21 cellular contexts compared by ENCODE assay signal in genomic region chr12:132266370-132266769, GRCh38.
DNase-seq lines count a peak whose midpoint lies in the region; ATAC-seq, FAIRE-seq and TF ChIP-seq lines count a peak whose summit lies in the region.
"Had no signal": no experiment of that assay in that cellular context is flagged by ENCODE, and none has a peak within 500 bp of the region (broad histone marks: within the 10 kb centered on the region; RNA-seq: fewer than 3 reads in every experiment).

No MANE protein-coding gene starts in this region.

- H3K27ac ChIP-seq in HepG2 (ENCODE audit: extremely low read length, insufficient read depth, low read length) (no peak overlapping the region), right lobe of liver (no peak overlapping the region), neuronal stem cell (replicated peaks; ENCODE audit: low read length) (no peak overlapping the region)
- H3K27ac ChIP-seq: BLaER1, C4-2B had no signal

- H3K4ac ChIP-seq in neuronal stem cell (ENCODE audit: low read length) = no peak overlapping the region

- peaks cover 16 to 97% of the 10 kb centered on the region in 2 experiments; a peak in 4 of 5 replicates for H3K27me3 ChIP-seq in HepG2 (ENCODE audit: control insufficient read depth in 1 of 2, insufficient read depth in 2 of 2, low read length in 2 of 2)
- no peaks in the 10 kb centered on the region for H3K27me3 ChIP-seq in right lobe of liver
- peaks cover 0 to 24% (median 4%) of the 10 kb centered on the region in 3 experiments for H3K27me3 ChIP-seq in neuronal stem cell (ENCODE audit: control insufficient read depth in 3 of 3, insufficient read depth in 3 of 3, low read depth in 1 of 3, low read length in 3 of 3)

- H3K4me1 Mint-ChIP-seq in glutamatergic neuron (ENCODE audit: low read depth, unreplicated experiment) = peaks cover 4% of the 10 kb centered on the region
- H3K4me1 Mint-ChIP-seq: B cell, GM23338, H9 had no signal

- in situ Hi-C loops in HepG2 (cut with HindIII; ENCODE audit: extremely low pct_ligation_motif_present, low pct_unique_long_range_greater_than_20kb) = no loop called here

- CTCF ChIA-PET in HepG2 (lab: Yijun Ruan, JAX; ENCODE audit: low intra/inter-chr PET ratio, low total read pairs) = no interaction called here

- no peak overlapping the region for H3K18ac ChIP-seq in neuronal stem cell (ENCODE audit: low read length)

- WGBS in HepG2 (ENCODE audit: low lambda C conversion rate) = 10% methylated on average over 2 of the region's 9 CpGs
- 77% methylated on average over 5 of the region's 9 CpGs for WGBS in right lobe of liver (ENCODE audit: insufficient coverage, low coverage, low lambda C conversion rate, missing lambda C conversion rate)
- no CpG with 5 or more reads among the region's 9 CpGs for WGBS in neuronal stem cell (ENCODE audit: extremely low coverage in 2 of 2, insufficient read length in 2 of 2, insufficient replicate concordance in 1 of 2), 2 donors

- H2BK120ac ChIP-seq in neuronal stem cell (ENCODE audit: low read depth, low read length) = no peak overlapping the region

- H3K36me3 ChIP-seq in HepG2 (replicated peaks in 1 of 2; ENCODE audit: control insufficient read depth in 1 of 2, insufficient read depth in 2 of 2, low read length in 2 of 2) = no peaks in the 10 kb centered on the region
- no peaks in the 10 kb centered on the region for H3K36me3 ChIP-seq in right lobe of liver
- no peaks in the 10 kb centered on the region for H3K36me3 ChIP-seq in neuronal stem cell (replicated peaks in 1 of 2; ENCODE audit: control insufficient read depth in 2 of 2, insufficient read depth in 2 of 2, low read length in 2 of 2)
- H3K36me3 ChIP-seq: BLaER1 had no signal

- H3K9me3 Mint-ChIP-seq in glutamatergic neuron (ENCODE audit: unreplicated experiment) = peaks cover 4% of the 10 kb centered on the region
- H3K9me3 Mint-ChIP-seq: CD4-positive, CD25-positive, alpha-beta regulatory T cell; CD8-positive, alpha-beta T cell; GM23338; H9 had no signal

- TF ChIP-seq CTCF in HepG2 (CRISPR knock-in tag; IDR thresholded peaks at IDR 0.05) = no peak
- no peak for TF ChIP-seq CTCF in right lobe of liver (IDR thresholded peaks at IDR 0.05)
- TF ChIP-seq CTCF in glutamatergic neuron (IDR thresholded peaks at IDR 0.05; ENCODE audit: partially characterized antibody, unreplicated experiment) = no peak
- TF ChIP-seq CTCF in GM20000 (IDR thresholded peaks at IDR 0.05; ENCODE audit: extremely low read depth, missing control alignments) = no peak

- H3K27me3 Mint-ChIP-seq in glutamatergic neuron (ENCODE audit: unreplicated experiment) = peaks cover 6% of the 10 kb centered on the region
- H3K27me3 Mint-ChIP-seq: B cell; CD4-positive, CD25-positive, alpha-beta regulatory T cell had no signal

- H3K4me3 Mint-ChIP-seq in glutamatergic neuron (ENCODE audit: unreplicated experiment) = peak overlapping the region; percentile 23
- H3K4me3 Mint-ChIP-seq: B cell; CD4-positive, CD25-positive, alpha-beta regulatory T cell; CD8-positive, alpha-beta T cell; GM23338; H9 had no signal

- no peak overlapping the region for H2BK5ac ChIP-seq in neuronal stem cell (ENCODE audit: low read length)

- H4K8ac ChIP-seq in neuronal stem cell (ENCODE audit: low read depth, low read length) = no peak overlapping the region

- no peaks in the 10 kb centered on the region for H3K79me2 ChIP-seq in HepG2 (ENCODE audit: insufficient read depth, low read length)

- no peak for FAIRE-seq in HepG2 (lab: Jason Lieb, UNC)
- FAIRE-seq: A204.1, G401.6, GM12892, GM19239 had no signal

- DNase-seq in HepG2 (ENCODE audit: low spot score) = no peak
- no peak for DNase-seq in right lobe of liver
- no peak for DNase-seq in glutamatergic neuron
- no peak for DNase-seq in neuronal stem cell (ENCODE audit: low spot score)
- no peak for DNase-seq in GM20000 (ENCODE audit: low spot score)
- DNase-seq in glomerular visceral epithelial cell (ENCODE audit: extremely low spot score) = no peak
- DNase-seq: Caco-2; CD4-positive, CD25-positive, alpha-beta regulatory T cell; CD8-positive, alpha-beta T cell; DMS153; DND-41; H9 had no signal

- H3K4me2 ChIP-seq in HepG2 (ENCODE audit: low read depth, low read length) (no peak overlapping the region), neuronal stem cell (ENCODE audit: insufficient read depth, low read length, poor library complexity, severe bottlenecking) (no peak overlapping the region)
- H3K4me2 ChIP-seq: BLaER1, GM23338 had no signal

- intact Hi-C loops in HepG2 (cut with micrococcal nuclease; ENCODE audit: unreplicated experiment) = no loop called here
- intact Hi-C loops in right lobe of liver (cut with DNase I) = no loop called here

- H3K4me3 ChIP-seq in HepG2 (replicated peaks in 1 of 3; ENCODE audit: insufficient read depth in 1 of 3, low read depth in 2 of 3, low read length in 3 of 3) (no peak overlapping the region), right lobe of liver (no peak overlapping the region), neuronal stem cell (ENCODE audit: low read length in 2 of 2) (no peak overlapping the region)
- H3K4me3 ChIP-seq: BLaER1, GM23338 had no signal

- peak overlapping the region; percentile 6 for H2AK5ac ChIP-seq in neuronal stem cell (ENCODE audit: low read depth, low read length)

- no peak for TF ChIP-seq RAD21 in HepG2 (CRISPR knock-in tag; IDR thresholded peaks at IDR 0.05)

- BruUV-seq in HepG2 (replicated peaks; lab: Mats Ljungman, UMichigan) = no TSS peak

- H3K27ac Mint-ChIP-seq in glutamatergic neuron (ENCODE audit: unreplicated experiment) = no peak overlapping the region
- H3K27ac Mint-ChIP-seq: B cell; CD8-positive, alpha-beta T cell; GM23338; H9 had no signal

- H2AFZ ChIP-seq in HepG2 (ENCODE audit: low read length) = no peak overlapping the region
- no peak overlapping the region for H2AFZ ChIP-seq in neuronal stem cell (ENCODE audit: low read length)
- H2AFZ ChIP-seq: GM23338 had no signal

- no peaks in the 10 kb centered on the region for H3K79me1 ChIP-seq in neuronal stem cell (ENCODE audit: low read depth, low read length)

- no peak overlapping the region for H3K14ac ChIP-seq in neuronal stem cell (ENCODE audit: low read length)

- H3K4me1 ChIP-seq in HepG2 (ENCODE audit: insufficient read depth, low read length) (no peaks in the 10 kb centered on the region), right lobe of liver (no peaks in the 10 kb centered on the region), neuronal stem cell (ENCODE audit: control insufficient read depth in 2 of 2, insufficient read depth in 1 of 2, low read depth in 1 of 2, low read length in 2 of 2) (no peaks in the 10 kb centered on the region)
- H3K4me1 ChIP-seq: Caco-2 had no signal

- POLR2A ChIA-PET in HepG2 (lab: Yijun Ruan, JAX) = no interaction called here

- no peak for TF ChIP-seq EP300 in HepG2 (IDR thresholded peaks at IDR 0.05; ENCODE audit: low read depth in 2 of 2, low read length in 2 of 2)
- TF ChIP-seq EP300 in HepG2 (CRISPR knock-in tag; IDR thresholded peaks at IDR 0.05; ENCODE audit: borderline replicate concordance) = no peak

- H2BK15ac ChIP-seq in neuronal stem cell (ENCODE audit: low read length) = no peak overlapping the region

- H3K9me3 ChIP-seq in HepG2 (ENCODE audit: low read length) = no peaks in the 10 kb centered on the region
- no peaks in the 10 kb centered on the region for H3K9me3 ChIP-seq in right lobe of liver
- peaks cover 0 to 5% of the 10 kb centered on the region in 2 donors for H3K9me3 ChIP-seq in neuronal stem cell (replicated peaks in 1 of 2; ENCODE audit: control insufficient read depth in 2 of 2, insufficient read depth in 1 of 2, low read depth in 1 of 2, low read length in 2 of 2)
- H3K9me3 ChIP-seq: BLaER1, Caco-2 had no signal

- no peak overlapping the region for H4K91ac ChIP-seq in neuronal stem cell (ENCODE audit: low read depth, low read length, poor library complexity)

- ATAC-seq in HepG2 (no peak), right lobe of liver (no peak)
- ATAC-seq: CD8-positive, alpha-beta T cell; GM23338; HCT116 had no signal

- H3K36me3 Mint-ChIP-seq in glutamatergic neuron (ENCODE audit: unreplicated experiment) = peaks cover 4% of the 10 kb centered on the region
- H3K36me3 Mint-ChIP-seq: CD4-positive, CD25-positive, alpha-beta regulatory T cell; CD8-positive, alpha-beta T cell had no signal

- H4K20me1 ChIP-seq in HepG2 (ENCODE audit: insufficient read depth, low read length) = no peaks in the 10 kb centered on the region
- H4K20me1 ChIP-seq: BLaER1 had no signal

- no peak overlapping the region for H2BK12ac ChIP-seq in neuronal stem cell (ENCODE audit: low read length)

- H3K9ac ChIP-seq in HepG2 (ENCODE audit: insufficient read depth, low read depth, low read length) (no peak overlapping the region), neuronal stem cell (ENCODE audit: low read depth, low read length, poor library complexity) (no peak overlapping the region)
- H3K9ac ChIP-seq: BLaER1 had no signal

- no peak for TF ChIP-seq POLR2A in HepG2 (IDR thresholded peaks at IDR 0.05; ENCODE audit: insufficient read depth in 1 of 2, low read depth in 2 of 2, low read length in 2 of 2)
- no peak for TF ChIP-seq POLR2A in right lobe of liver (IDR thresholded peaks at IDR 0.05)

- no peak overlapping the region for H3K23ac ChIP-seq in neuronal stem cell (ENCODE audit: low read depth, low read length, poor library complexity)

TF ChIP-seq in HepG2, 621 proteins besides CTCF, POLR2A, EP300 and RAD21:
- TF ChIP-seq ZNF770 (CRISPR knock-in tag; IDR thresholded peaks at IDR 0.05) (peak; percentile 57; the same call in 1 of the 2 replicates), ZNF777 (CRISPR knock-in tag; IDR thresholded peaks at IDR 0.05) (no peak)
